35 cellular contexts compared by ENCODE assay signal in the genomic region with DNA sequence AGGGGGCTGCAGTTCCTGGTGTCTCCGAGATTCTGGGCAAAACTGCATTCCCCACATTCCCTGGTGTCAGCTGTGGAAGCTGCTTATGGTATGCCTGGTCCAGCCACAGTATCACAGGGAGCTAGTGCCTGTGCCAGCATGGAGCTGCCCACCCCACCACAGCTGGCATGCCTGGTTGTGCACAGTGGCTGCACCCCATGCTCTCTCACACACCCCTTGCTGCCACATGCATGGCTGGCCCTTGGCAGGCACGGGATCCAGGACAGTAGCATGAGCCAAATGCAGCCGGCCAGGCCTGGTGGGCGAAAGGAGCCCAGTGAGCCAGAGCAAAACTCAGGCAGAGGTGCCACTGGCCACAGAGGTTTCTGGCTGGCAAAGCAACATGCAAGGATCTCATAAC.
"Had no signal": no experiment of that assay in that cellular context is flagged by ENCODE, and none has a peak within 500 bp of the region (broad histone marks: within the 10 kb centered on the region; RNA-seq: fewer than 3 reads in every experiment).

No MANE protein-coding gene starts in this region.

- H3K4me1 Mint-ChIP-seq: activated B cell treated with CpG ODN at 0.5 μM for 24 hours; activated CD4-positive, alpha-beta T cell treated with anti-CD3 and anti-CD28 coated beads, Interleukin-2, amount 10 ng/mL, durations not matched to agents 24 days and 14 days; activated naive CD8-positive, alpha-beta T cell treated with anti-CD3 and anti-CD28 coated beads for 36 hours; activated T-helper 17 cell treated with anti-CD3 and anti-CD28 coated beads, Interleukin-2, amount 50 U/mL, for 72 hours had no signal

- H3K9me3 ChIP-seq: adrenal gland, body of pancreas had no signal

- H3K36me3 Mint-ChIP-seq: activated CD4-positive, alpha-beta memory T cell treated with anti-CD3 and anti-CD28 coated beads for 36 hours; activated naive CD4-positive, alpha-beta T cell treated with anti-CD3 and anti-CD28 coated beads, Interleukin-2, amount 50 U/mL, for 72 hours; activated naive CD8-positive, alpha-beta T cell treated with anti-CD3 and anti-CD28 coated beads for 36 hours had no signal

- H3K9me3 Mint-ChIP-seq: activated CD4-positive, alpha-beta T cell treated with anti-CD3 and anti-CD28 coated beads, Interleukin-2, amount 10 ng/mL, durations not matched to agents 24 days and 14 days; activated T-helper 1 cell treated with anti-CD3 and anti-CD28 coated beads, Interleukin-12 subunit alpha, Interleukin-12 subunit beta, Interleukin-2, Interleukin-4 antibody, amounts not matched to agents 30 ng/mL and 10 ng/mL and 1 ng/mL, durations not matched to agents 14 hours and 24 hours and 36 hours; T-helper 1 cell treated with Interleukin-12 subunit alpha and Interleukin-12 subunit beta and Interleukin-4 antibody, amounts not matched to agents 30 μg/mL and 1 μg/mL, for 36 hours had no signal

- H3K4me1 ChIP-seq: adrenal gland, body of pancreas, breast epithelium had no signal

- DNase-seq: activated B cell treated with CpG ODN at 0.5 μM for 24 hours; activated CD4-positive, alpha-beta memory T cell treated with anti-CD3 and anti-CD28 coated beads for 36 hours; activated CD4-positive, alpha-beta T cell treated with anti-CD3 and anti-CD28 coated beads for 4 hours; activated CD4-positive, alpha-beta T cell treated with anti-CD3 and anti-CD28 coated beads, Interleukin-2, amount 10 ng/mL, durations not matched to agents 24 days and 14 days; activated CD4-positive, alpha-beta T cell treated with anti-CD3 and anti-CD28 coated beads, Interleukin-2, amount 50 U/mL, for 1 hour; activated CD4-positive, alpha-beta T cell treated with anti-CD3 and anti-CD28 coated beads, Interleukin-2, amount 50 U/mL, for 4 hours; activated CD4-positive, CD25-positive, alpha-beta regulatory T cell treated with anti-CD3 and anti-CD28 coated beads, Interleukin-2, amount 50 U/mL, for 72 hours; activated CD8-positive, alpha-beta memory T cell treated with anti-CD3 and anti-CD28 coated beads, Interleukin-2, amount 50 U/mL, for 4 hours; activated CD8-positive, alpha-beta T cell treated with anti-CD3 and anti-CD28 coated beads for 36 hours; activated effector memory CD4-positive, alpha-beta T cell treated with anti-CD3 and anti-CD28 coated beads, Interleukin-2, amount 50 U/mL, for 16 hours; activated gamma-delta T cell treated with Interleukin-2 at 50 U/mL for 16 hours; activated naive CD4-positive, alpha-beta T cell; activated naive CD4-positive, alpha-beta T cell treated with anti-CD3 and anti-CD28 coated beads for 36 hours; activated naive CD4-positive, alpha-beta T cell treated with anti-CD3 and anti-CD28 coated beads, Interleukin-2, amount 50 U/mL, for 16 hours; activated naive CD8-positive, alpha-beta T cell treated with anti-CD3 and anti-CD28 coated beads for 36 hours; activated T-cell treated with anti-CD3 and anti-CD28 coated beads for 4 hours; activated T-cell treated with anti-CD3 and anti-CD28 coated beads, Interleukin-2, amount 50 U/mL, for 1 hour; activated T-cell treated with anti-CD3 and anti-CD28 coated beads, Interleukin-2, amount 50 U/mL, for 4 hours; activated T-cell treated with anti-CD3 and anti-CD28 coated beads, Interleukin-2, amount 50 U/mL, for 72 hours; adrenal gland; amniotic stem cell; body of pancreas; brain microvascular endothelial cell; central memory CD4-positive, alpha-beta T cell; SW 1271; T-helper 1 cell; T-helper 2 cell; T-helper 9 cell had no signal

- H3K27me3 ChIP-seq: adrenal gland, body of pancreas, brain microvascular endothelial cell, breast epithelium had no signal

- H3K36me3 ChIP-seq: adrenal gland, brain microvascular endothelial cell, breast epithelium had no signal

- H3K27me3 Mint-ChIP-seq: activated B cell treated with CpG ODN at 0.5 μM for 24 hours; activated CD4-positive, alpha-beta memory T cell treated with anti-CD3 and anti-CD28 coated beads for 36 hours; activated CD4-positive, alpha-beta T cell treated with anti-CD3 and anti-CD28 coated beads, Interleukin-2, amount 10 ng/mL, durations not matched to agents 24 days and 14 days; activated CD8-positive, alpha-beta T cell treated with anti-CD3 and anti-CD28 coated beads for 36 hours; activated naive CD8-positive, alpha-beta T cell treated with anti-CD3 and anti-CD28 coated beads for 36 hours; activated T-helper 17 cell treated with anti-CD3 and anti-CD28 coated beads, Interleukin-2, amount 50 U/mL, for 72 hours had no signal

- H3K4me3 Mint-ChIP-seq: activated B cell treated with CpG ODN at 0.5 μM for 24 hours; activated CD4-positive, alpha-beta memory T cell treated with anti-CD3 and anti-CD28 coated beads for 36 hours; activated CD4-positive, alpha-beta T cell treated with anti-CD3 and anti-CD28 coated beads, Interleukin-2, amount 10 ng/mL, durations not matched to agents 24 days and 14 days; activated CD8-positive, alpha-beta T cell treated with anti-CD3 and anti-CD28 coated beads for 36 hours; activated naive CD4-positive, alpha-beta T cell treated with anti-CD3 and anti-CD28 coated beads for 36 hours; activated naive CD8-positive, alpha-beta T cell treated with anti-CD3 and anti-CD28 coated beads for 36 hours; activated T-cell treated with anti-CD3 and anti-CD28 coated beads, Interleukin-2, amount 50 U/mL, for 4 hours; activated T-cell treated with anti-CD3 and anti-CD28 coated beads, Interleukin-2, amount 50 U/mL, for 72 hours; activated T-helper 1 cell treated with anti-CD3 and anti-CD28 coated beads, Interleukin-12 subunit alpha, Interleukin-12 subunit beta, Interleukin-2, Interleukin-4 antibody, amounts not matched to agents 30 ng/mL and 10 ng/mL and 1 ng/mL, durations not matched to agents 14 hours and 24 hours and 36 hours; activated T-helper 17 cell treated with anti-CD3 and anti-CD28 coated beads, Interleukin-2, amount 50 U/mL, for 72 hours; T-helper 1 cell treated with Interleukin-12 subunit alpha and Interleukin-12 subunit beta and Interleukin-4 antibody, amounts not matched to agents 30 μg/mL and 1 μg/mL, for 36 hours; T-helper 2 cell treated with Interferon-gamma antibody and Interleukin-4, amounts not matched to agents 5 μg/mL and 100 μg/mL, for 36 hours had no signal

- H3K4me3 ChIP-seq: adrenal gland, body of pancreas, breast epithelium had no signal

- ATAC-seq: activated CD8-positive, alpha-beta T cell treated with anti-CD3 and anti-CD28 coated beads for 36 hours; activated naive CD4-positive, alpha-beta T cell treated with anti-CD3 and anti-CD28 coated beads, Interleukin-2, amount 50 U/mL, for 72 hours; activated T-cell treated with anti-CD3 and anti-CD28 coated beads, Interleukin-2, amount 50 U/mL, for 4 hours; activated T-cell treated with anti-CD3 and anti-CD28 coated beads, Interleukin-2, amount 50 U/mL, for 72 hours; activated T-helper 17 cell treated with anti-CD3 and anti-CD28 coated beads, Interleukin-2, amount 50 U/mL, for 72 hours; body of pancreas had no signal

- H3K27ac Mint-ChIP-seq: activated B cell treated with CpG ODN at 0.5 μM for 24 hours; activated CD4-positive, alpha-beta memory T cell treated with anti-CD3 and anti-CD28 coated beads for 36 hours; activated CD4-positive, alpha-beta T cell treated with anti-CD3 and anti-CD28 coated beads, Interleukin-2, amount 10 ng/mL, durations not matched to agents 24 days and 14 days; activated CD8-positive, alpha-beta T cell treated with anti-CD3 and anti-CD28 coated beads for 36 hours; activated naive CD4-positive, alpha-beta T cell treated with anti-CD3 and anti-CD28 coated beads for 36 hours; activated naive CD4-positive, alpha-beta T cell treated with anti-CD3 and anti-CD28 coated beads, Interleukin-2, amount 50 U/mL, for 72 hours; activated naive CD8-positive, alpha-beta T cell treated with anti-CD3 and anti-CD28 coated beads for 36 hours; activated T-cell treated with anti-CD3 and anti-CD28 coated beads, Interleukin-2, amount 50 U/mL, for 72 hours; activated T-helper 1 cell treated with anti-CD3 and anti-CD28 coated beads, Interleukin-12 subunit alpha, Interleukin-12 subunit beta, Interleukin-2, Interleukin-4 antibody, amounts not matched to agents 30 ng/mL and 10 ng/mL and 1 ng/mL, durations not matched to agents 14 hours and 24 hours and 36 hours; activated T-helper 17 cell treated with anti-CD3 and anti-CD28 coated beads, Interleukin-2, amount 50 U/mL, for 72 hours; T-helper 1 cell treated with Interleukin-12 subunit alpha and Interleukin-12 subunit beta and Interleukin-4 antibody, amounts not matched to agents 30 μg/mL and 1 μg/mL, for 36 hours; T-helper 2 cell treated with Interferon-gamma antibody and Interleukin-4, amounts not matched to agents 5 μg/mL and 100 μg/mL, for 36 hours had no signal

- H3K27ac ChIP-seq: adrenal gland, body of pancreas, brain microvascular endothelial cell, breast epithelium, VCaP had no signal
